Comparison of ENCODE assay signal across 4 cellular contexts in the genomic region with DNA sequence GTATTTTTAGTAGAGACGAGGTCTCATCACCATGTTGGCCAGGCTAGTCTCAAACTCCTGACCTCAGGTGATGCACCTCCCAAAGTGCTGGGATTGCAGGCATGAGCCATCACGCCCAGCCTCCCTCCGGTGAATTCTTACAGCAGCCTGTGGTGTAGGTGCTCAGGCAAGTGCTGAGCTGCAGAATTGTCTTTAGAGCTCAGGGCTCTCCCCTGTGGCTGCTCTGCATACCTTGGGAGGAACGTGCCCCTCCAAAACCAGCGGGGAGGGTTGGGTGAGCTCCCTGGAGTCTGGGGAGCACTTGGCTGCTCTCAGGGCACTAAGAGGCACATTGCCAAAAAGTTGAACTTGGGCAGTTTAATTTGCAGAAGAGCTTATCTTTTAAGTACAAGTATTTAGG.
"Had no signal": no experiment of that assay in that cellular context is flagged by ENCODE, and none has a peak within 500 bp of the region (broad histone marks: within the 10 kb centered on the region; RNA-seq: fewer than 3 reads in every experiment).

No MANE protein-coding gene starts in this region.

- H3K27ac Mint-ChIP-seq: IgD-negative memory B cell had no signal

- H3K4me3 ChIP-seq: GM23248 had no signal

- H3K9me3 Mint-ChIP-seq: H9, IgD-negative memory B cell had no signal

- H3K9ac ChIP-seq: GM23248 had no signal

- H2AFZ ChIP-seq: GM23248 had no signal

- H3K27ac ChIP-seq: GM23248 had no signal

- H3K4me3 Mint-ChIP-seq: H9 had no signal

- DNase-seq: GM23248, H9, HCEC 1CT had no signal

- H3K27me3 Mint-ChIP-seq: IgD-negative memory B cell had no signal

- H3K4me1 Mint-ChIP-seq: H9 had no signal
